Comparison of ENCODE assay signal across 13 cellular contexts in the genomic region with DNA sequence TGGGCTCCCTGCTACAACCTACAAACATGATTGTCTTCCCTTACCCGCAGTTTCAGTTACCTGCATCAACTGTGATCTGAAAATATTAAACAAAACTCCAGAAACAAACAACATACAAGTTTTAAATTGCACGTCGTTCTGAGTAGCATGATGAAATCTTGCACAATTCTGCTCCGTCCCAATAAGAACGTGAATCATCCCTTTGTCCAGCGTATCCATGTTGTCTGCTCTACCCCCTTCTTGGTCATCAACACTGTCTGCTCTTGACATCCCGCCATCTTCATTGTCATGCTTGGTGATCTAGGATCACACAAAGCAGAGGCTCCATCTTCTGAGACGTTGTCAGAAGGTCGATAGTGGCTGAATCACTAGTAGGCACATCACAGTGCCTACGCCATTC. TPM values are rescaled to one million over a fixed set of nuclear protein-coding genes. Genes with fewer than 3 reads are reported as not detected.
DNase-seq lines count a peak whose midpoint lies in the region; ATAC-seq, FAIRE-seq and TF ChIP-seq lines count a peak whose summit lies in the region.
"Had no signal": no experiment of that assay in that cellular context is flagged by ENCODE, and none has a peak within 500 bp of the region (broad histone marks: within the 10 kb centered on the region; RNA-seq: fewer than 3 reads in every experiment).

No MANE protein-coding gene starts in this region.

- no peak for DNase-seq in HepG2 (ENCODE audit: low spot score)
- no peak for DNase-seq in right lobe of liver
- peak; percentile 14 for DNase-seq in HCEC 1CT
- DNase-seq in SK-MEL-5 (ENCODE audit: low read depth, low spot score): peak; percentile 2
- DNase-seq in NCI-H2107 treated with DMSO at 0.1 percent for 48 hours (lab: John Stamatoyannopoulos, UW; ENCODE audit: unreplicated experiment): no peak
- DNase-seq in foreskin melanocyte: no peak
- no peak for DNase-seq in NCI-H2029 (lab: John Stamatoyannopoulos, UW)
- DNase-seq: Calu3; CD4-positive, CD25-positive, alpha-beta regulatory T cell; DMS 273 treated with DMSO at 0.1 percent for 48 hours; Karpas-422 had no signal

- H3K36me3 ChIP-seq in HepG2 (replicated peaks in 1 of 2; ENCODE audit: control insufficient read depth in 1 of 2, insufficient read depth in 2 of 2, low read length in 2 of 2) (no peaks in the 10 kb centered on the region), right lobe of liver (no peaks in the 10 kb centered on the region)
- H3K36me3 ChIP-seq: BLaER1 treated with 17β-estradiol and CSF1 and Interleukin-3, amounts not matched to agents 10 nM and 100 nM had no signal

- intact Hi-C loops in HepG2 (cut with micrococcal nuclease; ENCODE audit: unreplicated experiment): no loop called here
- intact Hi-C loops in right lobe of liver (cut with DNase I): no loop called here

- peak overlapping the region; percentile 47 for H2AFZ ChIP-seq in HepG2 (ENCODE audit: low read length)

- H3K79me2 ChIP-seq in HepG2 (ENCODE audit: insufficient read depth, low read length): no peaks in the 10 kb centered on the region

- TF ChIP-seq EP300 in HepG2 (IDR thresholded peaks at IDR 0.05; ENCODE audit: low read depth in 2 of 2, low read length in 2 of 2): no peak
- TF ChIP-seq EP300 in HepG2 (CRISPR knock-in tag; IDR thresholded peaks at IDR 0.05; ENCODE audit: borderline replicate concordance): no peak

- H3K4me2 ChIP-seq in HepG2 (ENCODE audit: low read depth, low read length): no peak overlapping the region
- H3K4me2 ChIP-seq: BLaER1 treated with 17β-estradiol and CSF1 and Interleukin-3, amounts not matched to agents 10 nM and 100 nM had no signal

- CTCF ChIA-PET in HepG2 (lab: Yijun Ruan, JAX; ENCODE audit: low intra/inter-chr PET ratio, low total read pairs): no interaction called here

- H3K4me1 ChIP-seq in HepG2 (ENCODE audit: insufficient read depth, low read length) (no peaks in the 10 kb centered on the region), right lobe of liver (no peaks in the 10 kb centered on the region)
- H3K4me1 ChIP-seq: BLaER1 treated with 17β-estradiol and CSF1 and Interleukin-3, amounts not matched to agents 10 nM and 100 nM had no signal

- TF ChIP-seq POLR2A in HepG2 (IDR thresholded peaks at IDR 0.05; ENCODE audit: insufficient read depth in 1 of 2, low read depth in 2 of 2, low read length in 2 of 2) (no peak), right lobe of liver (IDR thresholded peaks at IDR 0.05) (no peak)

- H3K4me3 ChIP-seq in HepG2 (replicated peaks in 1 of 3; ENCODE audit: insufficient read depth in 1 of 3, low read depth in 2 of 3, low read length in 3 of 3) (no peak overlapping the region), right lobe of liver (no peak overlapping the region)
- H3K4me3 ChIP-seq: BLaER1 treated with 17β-estradiol and CSF1 and Interleukin-3, amounts not matched to agents 10 nM and 100 nM had no signal

- TF ChIP-seq RAD21 in HepG2 (CRISPR knock-in tag; IDR thresholded peaks at IDR 0.05): no peak

- POLR2A ChIA-PET in HepG2 (lab: Yijun Ruan, JAX): no interaction called here

- H3K9ac ChIP-seq in HepG2 (ENCODE audit: insufficient read depth, low read depth, low read length): no peak overlapping the region
- H3K9ac ChIP-seq: BLaER1 treated with 17β-estradiol and CSF1 and Interleukin-3, amounts not matched to agents 10 nM and 100 nM had no signal

- no peak for FAIRE-seq in HepG2 (lab: Jason Lieb, UNC)

- 39% methylated on average over 10 of the region's 10 CpGs for WGBS in HepG2 (ENCODE audit: low lambda C conversion rate)
- 71% methylated on average over 9 of the region's 10 CpGs for WGBS in right lobe of liver (ENCODE audit: insufficient coverage, low coverage, low lambda C conversion rate, missing lambda C conversion rate)

- no peaks in the 10 kb centered on the region for H4K20me1 ChIP-seq in HepG2 (ENCODE audit: insufficient read depth, low read length)
- H4K20me1 ChIP-seq: BLaER1 treated with 17β-estradiol and CSF1 and Interleukin-3, amounts not matched to agents 10 nM and 100 nM had no signal

- in situ Hi-C loops in HepG2 (cut with HindIII; ENCODE audit: extremely low pct_ligation_motif_present, low pct_unique_long_range_greater_than_20kb) (no loop called here), SK-MEL-5 (cut with HindIII; ENCODE audit: low pct_unique_long_range_greater_than_20kb, low sequenced_read_pairs) (no loop called here)

- H3K27ac ChIP-seq in HepG2 (ENCODE audit: extremely low read length, insufficient read depth, low read length): no peak overlapping the region
- H3K27ac ChIP-seq in right lobe of liver: no peak overlapping the region
- H3K27ac ChIP-seq: BLaER1 treated with 17β-estradiol and CSF1 and Interleukin-3, amounts not matched to agents 10 nM and 100 nM had no signal

- H3K27me3 ChIP-seq in HepG2 (ENCODE audit: control insufficient read depth in 1 of 2, insufficient read depth in 2 of 2, low read length in 2 of 2) (peaks cover 1 to 5% of the 10 kb centered on the region in 2 experiments; a peak in 1 of 5 replicates), right lobe of liver (no peaks in the 10 kb centered on the region)
- H3K27me3 ChIP-seq: BLaER1 treated with 17β-estradiol and CSF1 and Interleukin-3, amounts not matched to agents 10 nM and 100 nM had no signal

- no peaks in the 10 kb centered on the region for H3K9me3 ChIP-seq in HepG2 (ENCODE audit: low read length)
- no peaks in the 10 kb centered on the region for H3K9me3 ChIP-seq in right lobe of liver
- H3K9me3 ChIP-seq: BLaER1 treated with 17β-estradiol and CSF1 and Interleukin-3, amounts not matched to agents 10 nM and 100 nM had no signal

- no TSS peak for BruUV-seq in HepG2 (replicated peaks; lab: Mats Ljungman, UMichigan)

- no peak for TF ChIP-seq CTCF in HepG2 (CRISPR knock-in tag; IDR thresholded peaks at IDR 0.05)
- no peak for TF ChIP-seq CTCF in right lobe of liver (IDR thresholded peaks at IDR 0.05)

- ATAC-seq in HepG2 (no peak), right lobe of liver (no peak)
- ATAC-seq: HCT116 had no signal

TF ChIP-seq in HepG2, 621 proteins besides CTCF, POLR2A, EP300 and RAD21 (continues in another document):
- TF ChIP-seq FOSL2 (CRISPR knock-in tag; IDR thresholded peaks at IDR 0.05): peak; percentile 43

RNA-seq across cellular contexts. Expression of gene ACADSB, which starts 53.9 kb away (rescaled TPM):
- total RNA-seq in HepG2 (2016; rRNA removed; fragmentation: Illumina TruSeq; extraction: Trizol) (80.0 and 186 TPM in 2 replicates), right lobe of liver (100 to 1,000 TPM in 4 of 6 experiments, 10 to 100 TPM in 2; 73.6 to 591 (median 273) TPM)
- total RNA-seq in HepG2 (2016; cell fraction: cytosol; rRNA removed; fragmentation: Illumina TruSeq; extraction: Trizol; ENCODE audit: low read depth): 4.1 and 6.0 TPM in 2 replicates
- total RNA-seq in HepG2 (2016; cell fraction: insoluble cytoplasmic fraction; rRNA removed; fragmentation: Illumina TruSeq; extraction: Trizol): 83.2 and 181 TPM in 2 replicates
- 18.7 and 22.3 TPM in 2 replicates for total RNA-seq in HepG2 (2016; cell fraction: membrane; rRNA removed; fragmentation: Illumina TruSeq; extraction: Trizol)
- total RNA-seq in HepG2 (2016; cell fraction: nucleus; rRNA removed; fragmentation: Illumina TruSeq; extraction: Trizol): 56.2 and 60.6 TPM in 2 replicates
- 76.6 and 87.6 TPM in 2 replicates for polyA plus RNA-seq in HepG2 (2011; rRNA removed)
- 29.9 and 54.9 TPM in 2 replicates for polyA plus RNA-seq in HepG2 (2011; cell fraction: cytosol; rRNA removed)
- 44.5 and 55.6 TPM in 2 replicates for polyA plus RNA-seq in HepG2 (2011; cell fraction: nucleus; rRNA removed)
- 86.5 and 157 TPM in 2 replicates for polyA plus RNA-seq in HepG2 (2012)
- 2.0 and 3.4 TPM in 2 replicates for polyA plus RNA-seq in HepG2 (2016; cell fraction: cytosol; fragmentation: Illumina TruSeq; extraction: Trizol; ENCODE audit: low read depth)
- polyA plus RNA-seq in HepG2 (2016; cell fraction: insoluble cytoplasmic fraction; fragmentation: Illumina TruSeq; extraction: Trizol; ENCODE audit: low read depth): 165 TPM in 2 replicates
- 8.4 and 9.5 TPM in 2 replicates for polyA plus RNA-seq in HepG2 (2016; cell fraction: membrane; fragmentation: Illumina TruSeq; extraction: Trizol; ENCODE audit: low read depth)
- 75.5 and 83.4 TPM in 2 replicates for polyA plus RNA-seq in HepG2 (2016; cell fraction: nucleus; fragmentation: Illumina TruSeq; extraction: Trizol; ENCODE audit: insufficient read depth, low read depth)
- polyA minus RNA-seq in HepG2 (2011; rRNA and poly(A)+ RNA removed; ENCODE audit: low replicate concordance): 1.1 and 23.6 TPM in 2 replicates
- polyA minus RNA-seq in HepG2 (2011; cell fraction: cytosol; rRNA and poly(A)+ RNA removed): 44.7 and 65.6 TPM in 2 replicates
- 83.4 and 110 TPM in 2 replicates for polyA minus RNA-seq in HepG2 (2011; cell fraction: nucleus; rRNA and poly(A)+ RNA removed)
- total RNA-seq in SK-MEL-5 (2014; rRNA removed; shearing (Covaris generic)): 8.4 and 8.8 TPM in 2 replicates
- 8.5 and 9.8 TPM in 2 replicates for polyA plus RNA-seq in SK-MEL-5 (2015; cell fraction: cytosol; rRNA removed)
- 12.5 and 13.5 TPM in 2 replicates for polyA plus RNA-seq in SK-MEL-5 (2015; cell fraction: nucleus; rRNA removed)

RNA-seq across cellular contexts. Expression of gene IKZF5, which starts 54.1 kb away (rescaled TPM):
- 3.7 and 4.1 TPM in 2 replicates for total RNA-seq in HepG2 (2016; rRNA removed; fragmentation: Illumina TruSeq; extraction: Trizol)
- 0.61 and 0.62 TPM in 2 replicates for total RNA-seq in HepG2 (2016; cell fraction: cytosol; rRNA removed; fragmentation: Illumina TruSeq; extraction: Trizol; ENCODE audit: low read depth)
- total RNA-seq in HepG2 (2016; cell fraction: insoluble cytoplasmic fraction; rRNA removed; fragmentation: Illumina TruSeq; extraction: Trizol): 3.1 and 4.8 TPM in 2 replicates
- total RNA-seq in HepG2 (2016; cell fraction: membrane; rRNA removed; fragmentation: Illumina TruSeq; extraction: Trizol): 2.5 and 3.3 TPM in 2 replicates
- 8.2 and 9.7 TPM in 2 replicates for total RNA-seq in HepG2 (2016; cell fraction: nucleus; rRNA removed; fragmentation: Illumina TruSeq; extraction: Trizol)
- polyA plus RNA-seq in HepG2 (2011; rRNA removed): 11.3 and 12.0 TPM in 2 replicates
- 4.6 and 5.5 TPM in 2 replicates for polyA plus RNA-seq in HepG2 (2011; cell fraction: cytosol; rRNA removed)
- 12.2 and 13.5 TPM in 2 replicates for polyA plus RNA-seq in HepG2 (2011; cell fraction: nucleus; rRNA removed)
- polyA plus RNA-seq in HepG2 (2012): 9.4 and 13.5 TPM in 2 replicates
- polyA plus RNA-seq in HepG2 (2016; cell fraction: cytosol; fragmentation: Illumina TruSeq; extraction: Trizol; ENCODE audit: low read depth): 1.1 and 1.2 TPM in 2 replicates
- polyA plus RNA-seq in HepG2 (2016; cell fraction: insoluble cytoplasmic fraction; fragmentation: Illumina TruSeq; extraction: Trizol; ENCODE audit: low read depth): 13.5 and 14.5 TPM in 2 replicates
- polyA plus RNA-seq in HepG2 (2016; cell fraction: membrane; fragmentation: Illumina TruSeq; extraction: Trizol; ENCODE audit: low read depth): 3.2 and 5.6 TPM in 2 replicates
- polyA plus RNA-seq in HepG2 (2016; cell fraction: nucleus; fragmentation: Illumina TruSeq; extraction: Trizol; ENCODE audit: insufficient read depth, low read depth): 18.6 and 19.5 TPM in 2 replicates
- polyA minus RNA-seq in HepG2 (2011; rRNA and poly(A)+ RNA removed; ENCODE audit: low replicate concordance): 6.1 and 9.1 TPM in 2 replicates
- 4.9 and 5.3 TPM in 2 replicates for polyA minus RNA-seq in HepG2 (2011; cell fraction: cytosol; rRNA and poly(A)+ RNA removed)
- 21.5 and 26.7 TPM in 2 replicates for polyA minus RNA-seq in HepG2 (2011; cell fraction: nucleus; rRNA and poly(A)+ RNA removed)
- 10 to 100 TPM in 2 of 6 experiments, 1 to 10 TPM in 4; 4.1 to 15.8 (median 8.3) TPM for total RNA-seq in right lobe of liver
- 3.4 TPM in 2 replicates for total RNA-seq in SK-MEL-5 (2014; rRNA removed; shearing (Covaris generic))
- polyA plus RNA-seq in SK-MEL-5 (2015; cell fraction: cytosol; rRNA removed): 5.4 and 5.7 TPM in 2 replicates
- 16.3 and 19.3 TPM in 2 replicates for polyA plus RNA-seq in SK-MEL-5 (2015; cell fraction: nucleus; rRNA removed)

Comparison
In these comparisons a context has a peak if more than half of its experiments do, and no peak if none do; other contexts are left out.
1. DNase-seq: peak in HCEC 1CT (single experiment) and SK-MEL-5 (single experiment); none in HepG2 (single experiment), right lobe of liver (0 of 3), NCI-H2107 treated with DMSO at 0.1 percent for 48 hours (single experiment), foreskin melanocyte (single experiment) and NCI-H2029 (single experiment).